In genomic region chr16:20546278-20546853, GRCh38 we compare ENCODE assay signal across 6 cellular contexts. TPM values are rescaled to one million over a fixed set of nuclear protein-coding genes. Genes with fewer than 3 reads are reported as not detected.
"Had no signal": no experiment of that assay in that cellular context is flagged by ENCODE, and none has a peak within 500 bp of the region (broad histone marks: within the 10 kb centered on the region; RNA-seq: fewer than 3 reads in every experiment).

No MANE protein-coding gene starts in this region.

RNA-seq across cellular contexts. Expression of gene ACSM2B, which starts 29.8 kb away (rescaled TPM):
- total RNA-seq: M059J, PC-3, Peyer's patch, Right ventricle myocardium superior, SJSA1 had no signal
- polyA plus RNA-seq: SK-N-SH had no signal
